Comparison of ENCODE assay signal across 32 cellular contexts in genomic region chr6:41642090-41642959, GRCh38. TPM values are rescaled to one million over a fixed set of nuclear protein-coding genes. Genes with fewer than 3 reads are reported as not detected.
DNase-seq lines count a peak whose midpoint lies in the region; ATAC-seq and TF ChIP-seq lines count a peak whose summit lies in the region.
"Had no signal": no experiment of that assay in that cellular context is flagged by ENCODE, and none has a peak within 500 bp of the region (broad histone marks: within the 10 kb centered on the region; RNA-seq: fewer than 3 reads in every experiment).

No MANE protein-coding gene starts in this region.

- peaks cover 40% of the 10 kb centered on the region for H3F3A ChIP-seq in smooth muscle cell (ENCODE audit: low read depth)

- peaks cover 22% of the 10 kb centered on the region for H3K4me1 ChIP-seq in lower lobe of right lung
- H3K4me1 ChIP-seq in smooth muscle cell (ENCODE audit: low read depth), result peaks cover 61% of the 10 kb centered on the region
- H3K4me1 ChIP-seq: SJSA1 had no signal

- no peaks in the 10 kb centered on the region for H3K9me3 ChIP-seq in WERI-Rb-1 (ENCODE audit: severe bottlenecking)
- H3K9me3 ChIP-seq in lower lobe of right lung, result no peaks in the 10 kb centered on the region
- H3K9me3 ChIP-seq in smooth muscle cell (replicated peaks; ENCODE audit: low read depth), result no peaks in the 10 kb centered on the region
- H3K9me3 ChIP-seq: HAP-1, heart right ventricle, Peyer's patch, SJSA1, thyroid gland had no signal

- H3K4me3 ChIP-seq in WERI-Rb-1 (ENCODE audit: low read depth, low read length) (no peak overlapping the region), lower lobe of right lung (no peak overlapping the region), smooth muscle cell (no peak overlapping the region)
- H3K4me3 ChIP-seq: HAP-1, heart right ventricle, Peyer's patch, SJSA1, thyroid gland had no signal

- H4K20me1 ChIP-seq in smooth muscle cell (ENCODE audit: low read depth), result peaks cover 83% of the 10 kb centered on the region

- WGBS in smooth muscle cell (ENCODE audit: low lambda C conversion rate), result 80% methylated on average over 11 of the region's 11 CpGs

- intact Hi-C loops in lower lobe of right lung (cut with DNase I), result no loop called here

- H3K79me2 ChIP-seq in smooth muscle cell (ENCODE audit: low read depth), result peaks cover 56% of the 10 kb centered on the region

- no peak for TF ChIP-seq CTCF in WERI-Rb-1 (IDR thresholded peaks at IDR 0.05; ENCODE audit: low read depth, low read length)
- no peak for TF ChIP-seq CTCF in lower lobe of right lung (IDR thresholded peaks at IDR 0.05)
- TF ChIP-seq CTCF in smooth muscle cell (IDR thresholded peaks at IDR 0.05; ENCODE audit: borderline replicate concordance, insufficient read depth, poor library complexity, severe bottlenecking), result no peak

- H3K36me3 ChIP-seq in WERI-Rb-1 (peaks cover 43% of the 10 kb centered on the region), lower lobe of right lung (no peaks in the 10 kb centered on the region), smooth muscle cell (ENCODE audit: low read depth) (no peaks in the 10 kb centered on the region)
- H3K36me3 ChIP-seq: heart right ventricle, Peyer's patch, SJSA1, thyroid gland had no signal

- peak overlapping the region; percentile 94 for H3K27ac ChIP-seq in WERI-Rb-1
- no peak overlapping the region for H3K27ac ChIP-seq in lower lobe of right lung
- peak overlapping the region; percentile 31 for H3K27ac ChIP-seq in smooth muscle cell (ENCODE audit: low read depth)
- H3K27ac ChIP-seq: 22Rv1, heart right ventricle, Peyer's patch, SJSA1, thyroid gland had no signal

- ATAC-seq in lower lobe of right lung (no peak), HG03039 (IDR thresholded peaks at IDR 0.05; ENCODE audit: unreplicated experiment) (no peak)
- ATAC-seq: activated CD4-positive, CD25-positive, alpha-beta regulatory T cell treated with anti-CD3 and anti-CD28 coated beads, Interleukin-2, amount 50 U/mL, for 24 hours; CD8-positive, alpha-beta T cell; stimulated activated naive CD8-positive, alpha-beta T cell treated with anti-CD3 and anti-CD28 coated beads, Interleukin-15, amount 100 ng/mL, for 72 hours had no signal

- no peaks in the 10 kb centered on the region for H3K27me3 ChIP-seq in WERI-Rb-1 (ENCODE audit: insufficient read depth, low read depth, severe bottlenecking)
- H3K27me3 ChIP-seq in lower lobe of right lung (ENCODE audit: low read depth), result peaks cover 21% of the 10 kb centered on the region
- H3K27me3 ChIP-seq in smooth muscle cell (ENCODE audit: low read depth), result no peaks in the 10 kb centered on the region
- H3K27me3 ChIP-seq: thyroid gland had no signal

- H3K4me2 ChIP-seq in smooth muscle cell, result peak overlapping the region; percentile 63

- H3K9ac ChIP-seq in smooth muscle cell (ENCODE audit: low read depth), result no peak overlapping the region

- peak; percentile 37 for DNase-seq in DMS53 (lab: John Stamatoyannopoulos, UW)
- DNase-seq in DMS53 treated with DMSO at 0.1 percent for 48 hours (lab: John Stamatoyannopoulos, UW; ENCODE audit: unreplicated experiment), result no peak
- no peak for DNase-seq in WERI-Rb-1
- peak; percentile 12 for DNase-seq in lower lobe of right lung
- no peak for DNase-seq in smooth muscle cell (lab: John Stamatoyannopoulos, UW; ENCODE audit: unreplicated experiment)
- no peak for DNase-seq in DMS114 treated with DMSO at 0.1 percent for 48 hours (lab: John Stamatoyannopoulos, UW; ENCODE audit: unreplicated experiment)
- no peak for DNase-seq in Ammon's horn (ENCODE audit: low spot score)
- DNase-seq: activated CD4-positive, alpha-beta T cell treated with anti-CD3 and anti-CD28 coated beads, Interleukin-2, amount 50 U/mL, for 48 hours; activated naive CD4-positive, alpha-beta T cell treated with anti-CD3 and anti-CD28 coated beads for 36 hours; CD8-positive, alpha-beta T cell; DMS153; effector CD8-positive, alpha-beta T cell; foreskin fibroblast; heart right ventricle; Karpas-422; NCI-H1694; NCI-H2171 treated with DMSO at 0.1 percent for 48 hours; NCI-H526 treated with DMSO at 0.1 percent for 48 hours; nucleus accumbens; small intestine; stimulated activated CD4-positive, alpha-beta T cell treated with anti-CD3 and anti-CD28 coated beads, Interleukin-1b, Interleukin-23, amount 100 ng/mL, for 48 hours; stimulated activated CD8-positive, alpha-beta memory T cell treated with anti-CD3 and anti-CD28 coated beads, Interleukin-4, amount 100 ng/mL, for 48 hours; stimulated activated naive CD8-positive, alpha-beta T cell treated with anti-CD3 and anti-CD28 coated beads, Interleukin-15, amount 100 ng/mL, for 72 hours; T-helper 1 cell; thyroid gland had no signal

- no peak overlapping the region for H2AFZ ChIP-seq in smooth muscle cell (ENCODE audit: low read depth)

RNA-seq across cellular contexts. Expression of gene MDFI, which starts 4.1 kb away (rescaled TPM):
- total RNA-seq in lower lobe of right lung, result 10.6 TPM
- 168 and 172 TPM in 2 replicates for total RNA-seq in smooth muscle cell
- polyA plus RNA-seq in smooth muscle cell, result 92.9 and 102 TPM in 2 replicates
- total RNA-seq: activated naive CD4-positive, alpha-beta T cell treated with anti-CD3 and anti-CD28 coated beads for 36 hours; CD8-positive, alpha-beta T cell; myocyte; SJSA1 had no signal

Comparison
In these comparisons a context has a peak if more than half of its experiments do, and no peak if none do; other contexts are left out.
1. DNase-seq: peak in DMS53 (single experiment) and lower lobe of right lung (single experiment); none in DMS53 treated with DMSO at 0.1 percent for 48 hours (single experiment), WERI-Rb-1 (single experiment), smooth muscle cell (single experiment), DMS114 treated with DMSO at 0.1 percent for 48 hours (single experiment) and Ammon's horn (single experiment).
2. RNA of gene MDFI, which starts 4.1 kb away (total RNA-seq): 168 to 172 TPM in smooth muscle cell; 10.6 TPM in lower lobe of right lung (single experiment); every median in the first group is over 10 times any median in the second.